In genomic region chr9:35645736-35646582, GRCh38 we compare ENCODE assay signal across 8 cellular contexts. TPM values are rescaled to one million over a fixed set of nuclear protein-coding genes. Genes with fewer than 3 reads are reported as not detected.
DNase-seq lines count a peak whose midpoint lies in the region; ATAC-seq, FAIRE-seq and TF ChIP-seq lines count a peak whose summit lies in the region.

No MANE protein-coding gene starts in this region.

- TF ChIP-seq CTCF in bronchial epithelial cell (IDR thresholded peaks at IDR 0.05; ENCODE audit: insufficient read depth, low read length, severe bottlenecking), result peak; percentile 54

- H2AFZ ChIP-seq in GM23248, result peak overlapping the region; percentile 87

- H3K27me3 ChIP-seq in GM23248 (replicated peaks; ENCODE audit: insufficient read depth) (no peaks in the 10 kb centered on the region), bronchial epithelial cell (ENCODE audit: control insufficient read depth, insufficient read depth, low read length) (no peaks in the 10 kb centered on the region), layer of hippocampus (ENCODE audit: control insufficient read depth, insufficient read depth, low read length) (no peaks in the 10 kb centered on the region)

- DNase-seq in DMS79 (lab: John Stamatoyannopoulos, UW) (peak; percentile 51), GM23248 (peak; percentile 54), NCI-H146 treated with DMSO at 0.1 percent for 48 hours (lab: John Stamatoyannopoulos, UW; ENCODE audit: unreplicated experiment) (peak; percentile 71), bronchial epithelial cell (ENCODE audit: low read depth) (peak; percentile 71), substantia nigra (lab: John Stamatoyannopoulos, UW) (peak in 12 of 49 donors; percentile 34 to 65 (median 44))

- H3K79me2 ChIP-seq in GM23248 (ENCODE audit: insufficient read depth), result 0 out of 2 replicates have a peak, but pooled peaks cover 5% of the 10 kb centered on the region

- H3K4me2 ChIP-seq in GM23248 (ENCODE audit: unreplicated experiment), result peak overlapping the region; percentile 68

- H3K4me3 ChIP-seq in GM23248 (peak overlapping the region; percentile 75), bronchial epithelial cell (ENCODE audit: low read depth, low read length) (peak overlapping the region; percentile 73)

- 24 to 26% methylated on average over 21 to 25 of the region's 25 CpGs for WGBS in GM23248 (ENCODE audit: low coverage in 1 of 2, low lambda C conversion rate in 2 of 2, missing lambda C conversion rate in 2 of 2), 2 experiments

- H3K9me3 ChIP-seq in GM23248 (ENCODE audit: low read depth), result no peaks in the 10 kb centered on the region

- no peaks in the 10 kb centered on the region for H3K9me2 ChIP-seq in GM23248 (ENCODE audit: insufficient read depth)

- no peaks in the 10 kb centered on the region for H4K20me1 ChIP-seq in GM23248 (ENCODE audit: insufficient read depth)

- no peaks in the 10 kb centered on the region for H3K36me3 ChIP-seq in GM23248 (ENCODE audit: low read depth)
- no peaks in the 10 kb centered on the region for H3K36me3 ChIP-seq in bronchial epithelial cell (ENCODE audit: control insufficient read depth, insufficient read depth, low read length)

- in situ Hi-C loops in GM23248 (cut with MboI), result no loop called here

- H3K9ac ChIP-seq in GM23248, result peak overlapping the region; percentile 86

- FAIRE-seq in bronchial epithelial cell (lab: Jason Lieb, UNC), result no peak

- ATAC-seq in HG02870 (IDR thresholded peaks at IDR 0.05; ENCODE audit: unreplicated experiment), result no peak
- ATAC-seq in HG03520 (IDR thresholded peaks at IDR 0.05; ENCODE audit: unreplicated experiment), result no peak

- H3K27ac ChIP-seq in GM23248 (peak overlapping the region; percentile 93), layer of hippocampus (ENCODE audit: low read depth, low read length) (peak overlapping the region; percentile 88), substantia nigra (ENCODE audit: low read depth, low read length, poor library complexity, severe bottlenecking) (peak overlapping the region; percentile 86)

- peaks cover 51% of the 10 kb centered on the region for H3K4me1 ChIP-seq in GM23248 (ENCODE audit: insufficient read depth)

- peaks cover 34% of the 10 kb centered on the region for H3F3A ChIP-seq in GM23248 (ENCODE audit: insufficient read depth)

RNA-seq across cellular contexts. Expression of gene SIT1, which starts 4.8 kb away (rescaled TPM):
- total RNA-seq in GM23248 (2014; rRNA removed; shearing (Covaris generic)), result not detected in 2 replicates
- polyA plus RNA-seq in GM23248 (2016; fragmentation: Nextera tagmentation; extraction: Ambion mirVana), result 0.58 TPM in 1 of 2 replicates, not detected in the other
- total RNA-seq in bronchial epithelial cell, result not detected in 2 replicates

RNA-seq across cellular contexts. Expression of gene RMRP, which starts 11.9 kb away (rescaled TPM):
- 14,230 and 20,944 TPM in 2 replicates for total RNA-seq in GM23248 (2014; rRNA removed; shearing (Covaris generic))
- not detected in 2 replicates for polyA plus RNA-seq in GM23248 (2016; fragmentation: Nextera tagmentation; extraction: Ambion mirVana)
- total RNA-seq in bronchial epithelial cell, result 15,881 and 37,648 TPM in 2 replicates

RNA-seq across cellular contexts. Expression of gene CCDC107, which starts 12.1 kb away (rescaled TPM):
- 20.5 and 28.6 TPM in 2 replicates for total RNA-seq in GM23248 (2014; rRNA removed; shearing (Covaris generic))
- 52.8 and 55.7 TPM in 2 replicates for polyA plus RNA-seq in GM23248 (2016; fragmentation: Nextera tagmentation; extraction: Ambion mirVana)
- total RNA-seq in bronchial epithelial cell, result 11.4 and 13.7 TPM in 2 replicates

RNA-seq across cellular contexts. Expression of gene ARHGEF39, which starts 19.0 kb away (rescaled TPM):
- total RNA-seq in GM23248 (2014; rRNA removed; shearing (Covaris generic)), result 0.13 and 2.1 TPM in 2 replicates
- 1.6 and 1.8 TPM in 2 replicates for polyA plus RNA-seq in GM23248 (2016; fragmentation: Nextera tagmentation; extraction: Ambion mirVana)
- 0.13 and 0.79 TPM in 2 replicates for total RNA-seq in bronchial epithelial cell

RNA-seq across cellular contexts. Expression of gene CD72, which starts 27.7 kb away (rescaled TPM):
- 3.9 TPM in 1 of 2 replicates, not detected in the other for total RNA-seq in GM23248 (2014; rRNA removed; shearing (Covaris generic))
- 1.6 and 1.9 TPM in 2 replicates for polyA plus RNA-seq in GM23248 (2016; fragmentation: Nextera tagmentation; extraction: Ambion mirVana)
- total RNA-seq in bronchial epithelial cell, result 0.79 and 0.90 TPM in 2 replicates
